Comparison of ENCODE assay signal across 10 cellular contexts in the genomic region with DNA sequence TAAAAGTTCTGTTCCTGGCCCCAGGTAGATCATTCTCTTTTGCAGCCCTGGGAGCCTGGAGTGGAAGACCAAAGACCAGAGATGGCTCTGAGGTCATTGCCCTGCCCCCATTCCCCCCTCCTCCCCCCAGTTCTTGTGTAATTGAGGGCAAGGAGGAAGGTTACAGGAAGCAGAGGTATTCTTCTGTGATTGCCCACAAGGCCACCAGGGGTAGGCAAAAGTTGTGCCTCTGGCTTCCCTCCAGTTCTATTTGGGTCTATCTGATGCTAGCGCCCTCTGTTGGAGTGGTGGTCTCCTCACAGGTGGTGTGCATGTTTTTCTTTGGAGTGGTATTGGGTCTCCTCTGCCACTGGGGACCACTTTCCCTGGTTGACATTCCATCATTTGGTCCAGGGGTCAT. TPM values are rescaled to one million over a fixed set of nuclear protein-coding genes. Genes with fewer than 3 reads are reported as not detected.
A peak's percentile ranks its signal among the peaks of the same experiment; 100 is the strongest.
DNase-seq lines count a peak whose midpoint lies in the region; FAIRE-seq and TF ChIP-seq lines count a peak whose summit lies in the region.
"Had no signal": no experiment of that assay in that cellular context is flagged by ENCODE, and none has a peak within 500 bp of the region (broad histone marks: within the 10 kb centered on the region; RNA-seq: fewer than 3 reads in every experiment).

No MANE protein-coding gene starts in this region.

- no peak overlapping the region for H3K4me2 ChIP-seq in endothelial cell of umbilical vein (ENCODE audit: insufficient read depth, low read length)

- H3K27ac ChIP-seq in endothelial cell of umbilical vein (ENCODE audit: insufficient read depth, low read depth, low read length) = no peak overlapping the region
- H3K27ac ChIP-seq: pancreas had no signal

- no peaks in the 10 kb centered on the region for H3K79me2 ChIP-seq in endothelial cell of umbilical vein (ENCODE audit: control insufficient read depth, insufficient read depth, low read length)

- POLR2A ChIA-PET in endothelial cell of umbilical vein (lab: Charles Lee) = no interaction called here

- DNase-seq in SHP77 (lab: John Stamatoyannopoulos, UW) (peak; percentile 30 to 34), SHP77 treated with DMSO at 0.1 percent for 48 hours (lab: John Stamatoyannopoulos, UW) (no peak), T-helper 1 cell (peak in 3 of 5 donors; percentile 9 to 51 (median 18)), endothelial cell of umbilical vein (ENCODE audit: low read depth, low spot score) (no peak), NCI-H774 (lab: John Stamatoyannopoulos, UW) (no peak), cardiac septum (ENCODE audit: low spot score) (no peak), AG20443 (ENCODE audit: low spot score) (no peak)
- DNase-seq in stimulated activated CD8-positive, alpha-beta memory T cell treated with anti-CD3 and anti-CD28 coated beads, Interleukin-4, amount 100 ng/mL, for 24 hours (ENCODE audit: low read depth) = peak; percentile 4

- no peaks in the 10 kb centered on the region for H3K4me1 ChIP-seq in endothelial cell of umbilical vein (ENCODE audit: control insufficient read depth, extremely low read depth, insufficient read depth, low read length)
- H3K4me1 ChIP-seq: pancreas had no signal

- CTCF ChIA-PET in endothelial cell of umbilical vein (lab: Charles Lee) = interaction anchor here (6.3 to 8.1 kb wide), 2 partner anchors 269 to 474 kb away, joined by 259 to 296 read pairs; no protein-coding TSS in a partner anchor

- dilution Hi-C loops in endothelial cell of umbilical vein (cut with MboI; ENCODE audit: extremely low pct_ligation_motif_present, low sequenced_read_pairs) = loop anchor here (25.0 kb wide), 1 partner anchor 478 kb away; no protein-coding TSS in a partner anchor

- H3K4me3 ChIP-seq in endothelial cell of umbilical vein (replicated peaks in 1 of 3; ENCODE audit: insufficient read depth in 1 of 3, low read depth in 1 of 3, low read length in 3 of 3) = no peak overlapping the region
- H3K4me3 ChIP-seq: pancreas had no signal

- no peak overlapping the region for H3K9ac ChIP-seq in endothelial cell of umbilical vein (replicated peaks; ENCODE audit: extremely low read depth, insufficient read depth, low read length)

- BruUV-seq in endothelial cell of umbilical vein (replicated peaks; lab: Mats Ljungman, UMichigan) = no TSS peak

- intact Hi-C loops in endothelial cell of umbilical vein (cut with micrococcal nuclease) = loop anchor here (5.0 kb wide), 1 partner anchor 543 kb away; no protein-coding TSS in a partner anchor
- intact Hi-C loops in cardiac septum (cut with DNase I) = loop anchor here (10.0 kb wide), 1 partner anchor 270 kb away; no protein-coding TSS in a partner anchor

- H3K9me1 ChIP-seq in endothelial cell of umbilical vein (replicated peaks; ENCODE audit: control insufficient read depth, extremely low read depth, insufficient read depth, low read length) = no peaks in the 10 kb centered on the region

- H4K20me1 ChIP-seq in endothelial cell of umbilical vein (replicated peaks; ENCODE audit: control insufficient read depth, extremely low read depth, insufficient read depth, low read length) = no peaks in the 10 kb centered on the region

- no peak for FAIRE-seq in endothelial cell of umbilical vein (lab: Jason Lieb, UNC)
- FAIRE-seq: pancreas, TTC549 had no signal

- TF ChIP-seq POLR2A in endothelial cell of umbilical vein (IDR thresholded peaks at IDR 0.05; ENCODE audit: low read depth, low read length) = no peak

- H3K27me3 ChIP-seq in endothelial cell of umbilical vein (ENCODE audit: control insufficient read depth in 2 of 2, insufficient read depth in 2 of 2, low read length in 2 of 2) = peaks cover 0 to 2% of the 10 kb centered on the region in 2 experiments
- H3K27me3 ChIP-seq: pancreas had no signal

- no peaks in the 10 kb centered on the region for H3K9me3 ChIP-seq in endothelial cell of umbilical vein (replicated peaks; ENCODE audit: control insufficient read depth, insufficient read depth, low read length)
- H3K9me3 ChIP-seq: pancreas had no signal

- TF ChIP-seq CTCF in endothelial cell of umbilical vein (IDR thresholded peaks at IDR 0.05; ENCODE audit: extremely low read depth in 1 of 2, insufficient read depth in 1 of 2, low read depth in 1 of 2, low read length in 2 of 2) = peak; percentile 16 to 20

- no peaks in the 10 kb centered on the region for H3K36me3 ChIP-seq in endothelial cell of umbilical vein (ENCODE audit: control insufficient read depth in 2 of 2, extremely low read depth in 1 of 2, insufficient read depth in 2 of 2, low read length in 2 of 2)
- H3K36me3 ChIP-seq: pancreas had no signal

- H2AFZ ChIP-seq in endothelial cell of umbilical vein (ENCODE audit: low read depth, low read length) = no peak overlapping the region

TF ChIP-seq in endothelial cell of umbilical vein, 7 proteins besides CTCF, POLR2A, EP300 and RAD21:
- TF ChIP-seq FOS (IDR thresholded peaks at IDR 0.05; ENCODE audit: borderline replicate concordance, insufficient read depth, low read length) (no peak), POLR2AphosphoS5 (IDR thresholded peaks at IDR 0.05; ENCODE audit: insufficient read depth, low read depth, low read length) (no peak), MYC (IDR thresholded peaks at IDR 0.05; ENCODE audit: low read depth, low read length) (no peak), GATA2 (IDR thresholded peaks at IDR 0.05; ENCODE audit: insufficient read depth, insufficient read length, low read depth, low read length) (no peak), EZH2 (IDR thresholded peaks at IDR 0.05; ENCODE audit: borderline replicate concordance, low read depth, low read length, severe bottlenecking) (no peak), JUN (IDR thresholded peaks at IDR 0.05; ENCODE audit: borderline replicate concordance, insufficient read depth, insufficient read length, low read depth) (no peak)
- TF ChIP-seq, protein P1, sequence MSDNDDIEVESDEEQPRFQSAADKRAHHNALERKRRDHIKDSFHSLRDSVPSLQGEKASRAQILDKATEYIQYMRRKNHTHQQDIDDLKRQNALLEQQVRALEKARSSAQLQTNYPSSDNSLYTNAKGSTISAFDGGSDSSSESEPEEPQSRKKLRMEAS (IDR thresholded peaks at IDR 0.05; ENCODE audit: insufficient read depth, insufficient read length) = no peak

RNA-seq across cellular contexts. Expression of gene CRY1, which starts 41.2 kb away (rescaled TPM):
- 21.0 and 24.1 TPM in 2 replicates for total RNA-seq in endothelial cell of umbilical vein
- 11.4 and 14.3 TPM in 2 replicates for polyA plus RNA-seq in endothelial cell of umbilical vein
- polyA plus RNA-seq in endothelial cell of umbilical vein (2011; cell fraction: cytosol; rRNA removed) = 8.4 and 9.3 TPM in 2 replicates
- 22.4 and 35.6 TPM in 2 replicates for polyA plus RNA-seq in endothelial cell of umbilical vein (2011; cell fraction: nucleus; rRNA removed)
- polyA plus RNA-seq in endothelial cell of umbilical vein (2012) = 16.1 and 18.5 TPM in 2 replicates
- 8.1 and 11.1 TPM in 2 replicates for polyA minus RNA-seq in endothelial cell of umbilical vein
- 12.0 TPM for polyA minus RNA-seq in endothelial cell of umbilical vein (2011; cell fraction: cytosol; rRNA and poly(A)+ RNA removed)
- 32.2 and 47.3 TPM in 2 replicates for polyA minus RNA-seq in endothelial cell of umbilical vein (2011; cell fraction: nucleus; rRNA and poly(A)+ RNA removed)
- total RNA-seq in cardiac septum = 12.0 TPM

Comparison
In these comparisons a context has a peak if more than half of its experiments do, and no peak if none do; other contexts are left out.
1. DNase-seq: peak in SHP77 (2 of 2), T-helper 1 cell (3 of 5) and stimulated activated CD8-positive, alpha-beta memory T cell treated with anti-CD3 and anti-CD28 coated beads, Interleukin-4, amount 100 ng/mL, for 24 hours (single experiment); none in SHP77 treated with DMSO at 0.1 percent for 48 hours (single experiment), endothelial cell of umbilical vein (single experiment), NCI-H774 (single experiment), cardiac septum (single experiment) and AG20443 (single experiment).